In the genomic region with DNA sequence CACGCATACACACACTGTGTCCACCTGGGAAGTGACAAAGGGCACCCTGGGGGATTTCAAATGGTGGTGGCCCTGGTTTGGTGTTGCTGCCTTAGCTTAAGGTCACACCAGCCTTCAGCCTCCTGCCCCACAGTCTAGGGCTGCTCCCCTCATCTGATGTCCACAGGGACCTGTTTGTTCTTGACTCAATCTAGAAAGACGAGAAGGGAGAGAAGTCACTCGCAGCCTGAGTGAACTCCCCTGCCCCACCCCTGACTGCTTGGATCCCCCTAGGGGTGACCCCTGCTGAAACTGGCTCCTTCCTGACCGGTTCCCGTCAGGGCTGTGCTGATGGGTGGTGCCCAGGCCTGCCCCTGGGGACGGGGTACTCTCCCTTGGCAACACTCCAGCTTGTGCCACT, we compare ENCODE assay signal across 11 cellular contexts. TPM values are rescaled to one million over a fixed set of nuclear protein-coding genes. Genes with fewer than 3 reads are reported as not detected.
"Had no signal": no experiment of that assay in that cellular context is flagged by ENCODE, and none has a peak within 500 bp of the region (broad histone marks: within the 10 kb centered on the region; RNA-seq: fewer than 3 reads in every experiment).

No MANE protein-coding gene starts in this region.

RNA-seq across cellular contexts. Expression of a gene that starts 14.9 kb away (rescaled TPM):
- total RNA-seq: endodermal cell; endothelial cell of umbilical vein; hepatocyte; kidney epithelial cell; left colon; mesenteric fat pad; naive thymus-derived CD8-positive, alpha-beta T cell; osteocyte; pulmonary artery endothelial cell; thyroid gland had no signal
- polyA plus RNA-seq: endothelial cell of umbilical vein, neural cell had no signal
